5 cellular contexts compared by ENCODE assay signal in genomic region chr7:115429918-115430317, GRCh38.
"Had no signal": no experiment of that assay in that cellular context is flagged by ENCODE, and none has a peak within 500 bp of the region (broad histone marks: within the 10 kb centered on the region; RNA-seq: fewer than 3 reads in every experiment).

No MANE protein-coding gene starts in this region.

- H3K4me2 ChIP-seq: GM23338 had no signal

- H2AFZ ChIP-seq: GM23338 had no signal

- H3K4me3 ChIP-seq: GM23338, K562 had no signal

- ATAC-seq: GM23338, K562 had no signal

- DNase-seq: H9, HCEC 1CT, IMR-90 had no signal
